ENCODE assay signal across 1 cellular context in the genomic region with DNA sequence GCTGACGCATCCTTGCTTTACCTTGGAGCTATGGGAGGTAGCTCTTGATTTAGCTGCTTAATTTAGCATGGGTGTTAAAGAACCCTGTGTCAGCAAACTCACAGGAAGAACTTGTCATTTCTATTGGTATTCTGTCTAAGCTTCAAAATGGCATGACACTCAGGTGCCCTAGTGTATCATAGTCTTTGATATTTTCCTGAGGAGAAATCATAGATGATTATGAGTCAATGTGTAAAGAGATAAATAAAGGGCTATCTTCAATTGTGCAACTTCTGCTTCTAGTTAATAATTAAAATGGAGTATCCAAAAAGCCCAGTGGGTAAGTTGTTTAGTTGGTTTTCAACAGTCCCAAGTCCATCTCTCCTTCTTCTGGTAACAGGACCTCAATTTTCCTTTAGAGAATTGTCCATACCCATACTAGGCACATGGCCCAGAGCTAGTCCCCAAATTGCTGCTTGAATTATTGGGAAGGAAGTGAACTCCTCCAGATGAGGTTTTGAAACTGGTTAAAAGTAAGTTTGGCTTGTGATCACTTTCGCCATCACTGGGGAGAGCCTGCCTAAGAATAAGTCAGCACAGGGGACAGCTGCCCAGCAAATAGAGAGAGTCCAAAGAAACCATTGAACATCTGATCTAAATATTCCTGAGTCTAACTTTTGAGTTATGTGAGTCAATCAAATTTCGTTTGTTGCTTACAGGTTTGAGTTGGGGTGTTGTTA.
TF ChIP-seq lines count a peak whose summit lies in the region.

No MANE protein-coding gene starts in this region.

TF ChIP-seq in HepG2, 621 proteins besides CTCF, POLR2A, EP300 and RAD21 (continued from another document and continues in another):
- TF ChIP-seq, protein P1, sequence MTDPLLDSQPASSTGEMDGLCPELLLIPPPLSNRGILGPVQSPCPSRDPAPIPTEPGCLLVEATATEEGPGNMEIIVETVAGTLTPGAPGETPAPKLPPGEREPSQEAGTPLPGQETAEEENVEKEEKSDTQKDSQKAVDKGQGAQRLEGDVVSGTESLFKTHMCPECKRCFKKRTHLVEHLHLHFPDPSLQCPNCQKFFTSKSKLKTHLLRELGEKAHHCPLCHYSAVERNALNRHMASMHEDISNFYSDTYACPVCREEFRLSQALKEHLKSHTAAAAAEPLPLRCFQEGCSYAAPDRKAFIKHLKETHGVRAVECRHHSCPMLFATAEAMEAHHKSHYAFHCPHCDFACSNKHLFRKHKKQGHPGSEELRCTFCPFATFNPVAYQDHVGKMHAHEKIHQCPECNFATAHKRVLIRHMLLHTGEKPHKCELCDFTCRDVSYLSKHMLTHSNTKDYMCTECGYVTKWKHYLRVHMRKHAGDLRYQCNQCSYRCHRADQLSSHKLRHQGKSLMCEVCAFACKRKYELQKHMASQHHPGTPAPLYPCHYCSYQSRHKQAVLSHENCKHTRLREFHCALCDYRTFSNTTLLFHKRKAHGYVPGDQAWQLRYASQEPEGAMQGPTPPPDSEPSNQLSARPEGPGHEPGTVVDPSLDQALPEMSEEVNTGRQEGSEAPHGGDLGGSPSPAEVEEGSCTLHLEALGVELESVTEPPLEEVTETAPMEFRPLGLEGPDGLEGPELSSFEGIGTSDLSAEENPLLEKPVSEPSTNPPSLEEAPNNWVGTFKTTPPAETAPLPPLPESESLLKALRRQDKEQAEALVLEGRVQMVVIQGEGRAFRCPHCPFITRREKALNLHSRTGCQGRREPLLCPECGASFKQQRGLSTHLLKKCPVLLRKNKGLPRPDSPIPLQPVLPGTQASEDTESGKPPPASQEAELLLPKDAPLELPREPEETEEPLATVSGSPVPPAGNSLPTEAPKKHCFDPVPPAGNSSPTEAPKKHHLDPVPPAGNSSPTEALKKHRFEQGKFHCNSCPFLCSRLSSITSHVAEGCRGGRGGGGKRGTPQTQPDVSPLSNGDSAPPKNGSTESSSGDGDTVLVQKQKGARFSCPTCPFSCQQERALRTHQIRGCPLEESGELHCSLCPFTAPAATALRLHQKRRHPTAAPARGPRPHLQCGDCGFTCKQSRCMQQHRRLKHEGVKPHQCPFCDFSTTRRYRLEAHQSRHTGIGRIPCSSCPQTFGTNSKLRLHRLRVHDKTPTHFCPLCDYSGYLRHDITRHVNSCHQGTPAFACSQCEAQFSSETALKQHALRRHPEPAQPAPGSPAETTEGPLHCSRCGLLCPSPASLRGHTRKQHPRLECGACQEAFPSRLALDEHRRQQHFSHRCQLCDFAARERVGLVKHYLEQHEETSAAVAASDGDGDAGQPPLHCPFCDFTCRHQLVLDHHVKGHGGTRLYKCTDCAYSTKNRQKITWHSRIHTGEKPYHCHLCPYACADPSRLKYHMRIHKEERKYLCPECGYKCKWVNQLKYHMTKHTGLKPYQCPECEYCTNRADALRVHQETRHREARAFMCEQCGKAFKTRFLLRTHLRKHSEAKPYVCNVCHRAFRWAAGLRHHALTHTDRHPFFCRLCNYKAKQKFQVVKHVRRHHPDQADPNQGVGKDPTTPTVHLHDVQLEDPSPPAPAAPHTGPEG (CRISPR knock-in tag; IDR thresholded peaks at IDR 0.05) = no peak; the same call in 1 of the 2 replicates
- TF ChIP-seq HNRNPK (IDR thresholded peaks at IDR 0.05; ENCODE audit: low read depth, low read length, poor library complexity, severe bottlenecking) = no peak
- TF ChIP-seq MED1 (CRISPR knock-in tag; IDR thresholded peaks at IDR 0.05) = peak; percentile 94
- peak; percentile 81 for TF ChIP-seq ZNF644 (CRISPR knock-in tag; IDR thresholded peaks at IDR 0.05; ENCODE audit: low read depth)
- TF ChIP-seq ZNF839 (CRISPR knock-in tag; IDR thresholded peaks at IDR 0.05; ENCODE audit: borderline replicate concordance) = no peak
- peak; percentile 60; the same call in 1 of the 2 replicates for TF ChIP-seq TBX3 (IDR thresholded peaks at IDR 0.05; ENCODE audit: borderline replicate concordance)
- TF ChIP-seq CBX2 (IDR thresholded peaks at IDR 0.05; ENCODE audit: low read depth, low read length) = no peak
- TF ChIP-seq CBX2 (CRISPR knock-in tag; IDR thresholded peaks at IDR 0.05; ENCODE audit: low read depth) = 0 out of 2 replicates have a peak, but pooled peaks have one; percentile 39
- no peak for TF ChIP-seq ZNF337 (CRISPR knock-in tag; IDR thresholded peaks at IDR 0.05; ENCODE audit: borderline replicate concordance, low read depth)
- peak; percentile 1; the same call in 1 of the 2 replicates for TF ChIP-seq E2F1 (CRISPR knock-in tag; IDR thresholded peaks at IDR 0.05)
- peak; percentile 99 for TF ChIP-seq ARID3A (IDR thresholded peaks at IDR 0.05; ENCODE audit: low read depth, low read length)
- no peak for TF ChIP-seq ZNF333 (CRISPR knock-in tag; IDR thresholded peaks at IDR 0.05; ENCODE audit: borderline replicate concordance)
- TF ChIP-seq HNRNPH1 (optimal IDR thresholded peaks at IDR 0.05; ENCODE audit: low read depth, low read length) = no peak
- TF ChIP-seq ZNF576 (CRISPR knock-in tag; IDR thresholded peaks at IDR 0.05) = no peak
- TF ChIP-seq FOXP1 (IDR thresholded peaks at IDR 0.05) = no peak
- peak; percentile 84 for TF ChIP-seq FOXP1 (CRISPR knock-in tag; IDR thresholded peaks at IDR 0.05)
- TF ChIP-seq, protein P2, sequence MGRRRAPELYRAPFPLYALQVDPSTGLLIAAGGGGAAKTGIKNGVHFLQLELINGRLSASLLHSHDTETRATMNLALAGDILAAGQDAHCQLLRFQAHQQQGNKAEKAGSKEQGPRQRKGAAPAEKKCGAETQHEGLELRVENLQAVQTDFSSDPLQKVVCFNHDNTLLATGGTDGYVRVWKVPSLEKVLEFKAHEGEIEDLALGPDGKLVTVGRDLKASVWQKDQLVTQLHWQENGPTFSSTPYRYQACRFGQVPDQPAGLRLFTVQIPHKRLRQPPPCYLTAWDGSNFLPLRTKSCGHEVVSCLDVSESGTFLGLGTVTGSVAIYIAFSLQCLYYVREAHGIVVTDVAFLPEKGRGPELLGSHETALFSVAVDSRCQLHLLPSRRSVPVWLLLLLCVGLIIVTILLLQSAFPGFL (CRISPR knock-in tag; IDR thresholded peaks at IDR 0.05) = no peak
- TF ChIP-seq ZNF577 (CRISPR knock-in tag; IDR thresholded peaks at IDR 0.05; ENCODE audit: borderline replicate concordance, low read depth) = no peak
- TF ChIP-seq FOXJ3 (CRISPR knock-in tag; IDR thresholded peaks at IDR 0.05; ENCODE audit: borderline replicate concordance) = peak; percentile 95; the same call in 1 of the 2 replicates
- no peak for TF ChIP-seq RAD51 (IDR thresholded peaks at IDR 0.05; ENCODE audit: borderline replicate concordance)
- TF ChIP-seq NFRKB (IDR thresholded peaks at IDR 0.05) = no peak
- no peak for TF ChIP-seq ZFP36 (IDR thresholded peaks at IDR 0.05; ENCODE audit: borderline replicate concordance, low read depth, low read length, partially characterized antibody)
- TF ChIP-seq HOXD1 (CRISPR knock-in tag; IDR thresholded peaks at IDR 0.05) = no peak
- TF ChIP-seq ONECUT2 (CRISPR knock-in tag; IDR thresholded peaks at IDR 0.05) = no peak
- peak; percentile 75 for TF ChIP-seq ZNF629 (CRISPR knock-in tag; conservative IDR thresholded peaks at IDR 0.05)
- peak; percentile 79 for TF ChIP-seq POLR2AphosphoS5 (IDR thresholded peaks at IDR 0.05; ENCODE audit: low read depth, low read length)
- TF ChIP-seq ZNF674 (CRISPR knock-in tag; IDR thresholded peaks at IDR 0.05; ENCODE audit: low read depth) = no peak
- TF ChIP-seq ZNF570 (CRISPR knock-in tag; IDR thresholded peaks at IDR 0.05; ENCODE audit: borderline replicate concordance) = no peak
- no peak for TF ChIP-seq EEA1 (CRISPR knock-in tag; IDR thresholded peaks at IDR 0.05; ENCODE audit: borderline replicate concordance)
- peak; percentile 61; the same call in 1 of the 2 replicates for TF ChIP-seq ATF1 (CRISPR knock-in tag; IDR thresholded peaks at IDR 0.05)
- no peak for TF ChIP-seq RORA (CRISPR knock-in tag; IDR thresholded peaks at IDR 0.05)
- peak; percentile 61; the same call in 1 of the 2 replicates for TF ChIP-seq ADNP (CRISPR knock-in tag; IDR thresholded peaks at IDR 0.05)
- TF ChIP-seq GFI1 (CRISPR knock-in tag; IDR thresholded peaks at IDR 0.05; ENCODE audit: borderline replicate concordance) = 0 out of 2 replicates have a peak, but pooled peaks have one; percentile 49
- TF ChIP-seq JARID2 (CRISPR knock-in tag; IDR thresholded peaks at IDR 0.05; ENCODE audit: insufficient replicate concordance) = no peak
- no peak for TF ChIP-seq ZNF563 (CRISPR knock-in tag; IDR thresholded peaks at IDR 0.05)
- TF ChIP-seq ASH2L (IDR thresholded peaks at IDR 0.05; ENCODE audit: insufficient read length, low read depth, low read length) = peak; percentile 87
- no peak for TF ChIP-seq GZF1 (CRISPR knock-in tag; IDR thresholded peaks at IDR 0.05)
- no peak for TF ChIP-seq ZNF446 (CRISPR knock-in tag; IDR thresholded peaks at IDR 0.05)
- peak; percentile 50; the same call in 1 of the 2 replicates for TF ChIP-seq REPIN1 (CRISPR knock-in tag; IDR thresholded peaks at IDR 0.05; ENCODE audit: borderline replicate concordance, low read depth)
- no peak; the same call in 1 of the 2 replicates for TF ChIP-seq IKZF5 (CRISPR knock-in tag; IDR thresholded peaks at IDR 0.05)
- no peak for TF ChIP-seq ZNF256 (CRISPR knock-in tag; conservative IDR thresholded peaks at IDR 0.05)
- no peak for TF ChIP-seq ZNF780A (CRISPR knock-in tag; IDR thresholded peaks at IDR 0.05)
- TF ChIP-seq ZNF761 (CRISPR knock-in tag; conservative IDR thresholded peaks at IDR 0.05) = no peak
- TF ChIP-seq DBP (CRISPR knock-in tag; IDR thresholded peaks at IDR 0.05; ENCODE audit: not compliant biosample characterization) = no peak
- no peak for TF ChIP-seq PRMT3 (CRISPR knock-in tag; IDR thresholded peaks at IDR 0.05; ENCODE audit: borderline replicate concordance, low read depth)
- no peak for TF ChIP-seq TP53 (CRISPR knock-in tag; conservative IDR thresholded peaks at IDR 0.05)
- TF ChIP-seq MATR3 (CRISPR knock-in tag; IDR thresholded peaks at IDR 0.05) = no peak
- TF ChIP-seq ZNF792 (CRISPR knock-in tag; IDR thresholded peaks at IDR 0.05) = 0 out of 2 replicates have a peak, but pooled peaks have one; percentile 21
- TF ChIP-seq PTBP1 (IDR thresholded peaks at IDR 0.05; ENCODE audit: low read depth, low read length, poor library complexity, severe bottlenecking) = no peak
- TF ChIP-seq POLR2G (IDR thresholded peaks at IDR 0.05; ENCODE audit: low read depth, low read length) = peak; percentile 78
- TF ChIP-seq ELK4 (CRISPR knock-in tag; IDR thresholded peaks at IDR 0.05; ENCODE audit: borderline replicate concordance) = no peak
- no peak for TF ChIP-seq FIP1L1 (IDR thresholded peaks at IDR 0.05; ENCODE audit: borderline replicate concordance, insufficient read depth, low read depth, low read length)
- TF ChIP-seq ZNF569 (CRISPR knock-in tag; IDR thresholded peaks at IDR 0.05; ENCODE audit: borderline replicate concordance) = no peak
- 0 out of 2 replicates have a peak, but pooled peaks have one; percentile 27 for TF ChIP-seq ZIK1 (CRISPR knock-in tag; IDR thresholded peaks at IDR 0.05; ENCODE audit: borderline replicate concordance, low read depth)
- TF ChIP-seq HOXA7 (CRISPR knock-in tag; IDR thresholded peaks at IDR 0.05) = no peak
